ENCODE assay signal across 9 cellular contexts in genomic region chr10:80452688-80453391, GRCh38. TPM values are rescaled to one million over a fixed set of nuclear protein-coding genes. Genes with fewer than 3 reads are reported as not detected.
DNase-seq lines count a peak whose midpoint lies in the region; ATAC-seq, FAIRE-seq and TF ChIP-seq lines count a peak whose summit lies in the region.
"Had no signal": no experiment of that assay in that cellular context is flagged by ENCODE, and none has a peak within 500 bp of the region (broad histone marks: within the 10 kb centered on the region; RNA-seq: fewer than 3 reads in every experiment).

No MANE protein-coding gene starts in this region.

- no peak overlapping the region for H3K9ac ChIP-seq in iPS-15b (ENCODE audit: low read depth, low read length)
- H3K9ac ChIP-seq in skeletal muscle tissue (ENCODE audit: low read depth in 1 of 3, low read length in 3 of 3) = peak overlapping the region in 2 of 3 donors; percentile 79 to 86

- peaks cover 18% of the 10 kb centered on the region for H3K27me3 ChIP-seq in iPS-15b (ENCODE audit: control insufficient read depth, insufficient read depth, low read length)
- H3K27me3 ChIP-seq in skeletal muscle tissue (ENCODE audit: control insufficient read depth in 3 of 3, insufficient read depth in 3 of 3, low read length in 3 of 3) = no peaks in the 10 kb centered on the region
- no peaks in the 10 kb centered on the region for H3K27me3 ChIP-seq in aorta (ENCODE audit: control insufficient read depth in 1 of 2, insufficient read depth in 2 of 2, low read length in 1 of 2)

- no peak for FAIRE-seq in D721Med (lab: Jason Lieb, UNC)
- FAIRE-seq: endometrium had no signal

- peak overlapping the region; percentile 75; the same call in 1 of the 2 replicates for H3K27ac ChIP-seq in HEK293 (ENCODE audit: extremely low read depth, low read depth, low read length)
- H3K27ac ChIP-seq in skeletal muscle tissue (ENCODE audit: low read depth, low read length) = peak overlapping the region; percentile 76
- H3K27ac ChIP-seq in aorta (ENCODE audit: low read depth in 1 of 2, low read length in 2 of 2) = peak overlapping the region in 1 of 2 donors; percentile 39

- TF ChIP-seq CTCF in HEK293 (tag by site-specific recombination; IDR thresholded peaks at IDR 0.05) (no peak), D721Med (IDR thresholded peaks at IDR 0.05; ENCODE audit: insufficient read depth, missing control alignments) (no peak)

- H3K27me3 Mint-ChIP-seq in activated CD4-positive, alpha-beta memory T cell treated with anti-CD3 and anti-CD28 coated beads for 36 hours = no peaks in the 10 kb centered on the region

- DNase-seq in activated CD4-positive, alpha-beta memory T cell treated with anti-CD3 and anti-CD28 coated beads for 36 hours = no peak
- DNase-seq in aorta = no peak
- no peak for DNase-seq in D721Med (ENCODE audit: insufficient read length, low spot score)

- H3K4me1 Mint-ChIP-seq in activated CD4-positive, alpha-beta memory T cell treated with anti-CD3 and anti-CD28 coated beads for 36 hours (ENCODE audit: low read depth) = peaks cover 46% of the 10 kb centered on the region

- no peaks in the 10 kb centered on the region for H3K9me3 ChIP-seq in HEK293 (ENCODE audit: control insufficient read depth, insufficient read depth, low read depth, low read length)
- no peaks in the 10 kb centered on the region for H3K9me3 ChIP-seq in iPS-15b (ENCODE audit: control insufficient read depth, insufficient read depth, low read length)
- H3K9me3 ChIP-seq in skeletal muscle tissue (ENCODE audit: control insufficient read depth in 3 of 3, low read length in 3 of 3) = no peaks in the 10 kb centered on the region
- no peaks in the 10 kb centered on the region for H3K9me3 ChIP-seq in aorta (ENCODE audit: control insufficient read depth, low read length)

- H3K9me3 Mint-ChIP-seq in activated CD4-positive, alpha-beta memory T cell treated with anti-CD3 and anti-CD28 coated beads for 36 hours = no peaks in the 10 kb centered on the region

- H3K36me3 ChIP-seq in HEK293 (ENCODE audit: control insufficient read depth in 2 of 2, insufficient read depth in 1 of 2, low read length in 2 of 2) (no peaks in the 10 kb centered on the region), iPS-15b (ENCODE audit: control insufficient read depth, insufficient read depth, low read length) (no peaks in the 10 kb centered on the region), skeletal muscle tissue (ENCODE audit: control insufficient read depth in 3 of 3, insufficient read depth in 3 of 3, low read length in 3 of 3) (peaks cover 0 to 1% (median 0%) of the 10 kb centered on the region in 3 donors), aorta (ENCODE audit: control insufficient read depth in 1 of 2, insufficient read depth in 2 of 2, low read length in 1 of 2) (no peaks in the 10 kb centered on the region)

- POLR2A ChIA-PET in HEK293 (lab: Yijun Ruan, JAX) = interaction anchor here (0.5 to 1.2 kb wide), 5 partner anchors 8 to 688 kb away, joined by 3 to 5 read pairs (median 3); no protein-coding TSS in a partner anchor
- POLR2A ChIA-PET in activated CD4-positive, alpha-beta memory T cell treated with anti-CD3 and anti-CD28 coated beads for 36 hours (lab: Charles Lee) = interaction anchor here (0.7 to 5.1 kb wide), 5 partner anchors 10 to 53 kb away, joined by 3 to 23 read pairs (median 4); no protein-coding TSS in a partner anchor

- H3K4me3 ChIP-seq in HEK293 (ENCODE audit: low read depth, low read length) = no peak overlapping the region
- peak overlapping the region; percentile 64 for H3K4me3 ChIP-seq in iPS-15b (ENCODE audit: low read depth, low read length)
- H3K4me3 ChIP-seq in skeletal muscle tissue (ENCODE audit: low read length in 3 of 3) = peak overlapping the region in 1 of 3 donors; percentile 70
- no peak overlapping the region for H3K4me3 ChIP-seq in aorta (ENCODE audit: low read length in 2 of 2)

- H3K36me3 Mint-ChIP-seq in activated CD4-positive, alpha-beta memory T cell treated with anti-CD3 and anti-CD28 coated beads for 36 hours = peaks cover 10% of the 10 kb centered on the region

- ATAC-seq in HG02970 (IDR thresholded peaks at IDR 0.05; ENCODE audit: low FRiP score, unreplicated experiment) (no peak), HG02885 (IDR thresholded peaks at IDR 0.05; ENCODE audit: poor library complexity, unreplicated experiment) (no peak), aorta (ENCODE audit: low FRiP score) (no peak)

- intact Hi-C loops in activated CD4-positive, alpha-beta memory T cell treated with anti-CD3 and anti-CD28 coated beads for 36 hours (cut with micrococcal nuclease) = loop anchor here (1.0 kb wide), 1 partner anchor 48 kb away; no protein-coding TSS in a partner anchor
- intact Hi-C loops in aorta (cut with DNase I) = no loop called here

- CTCF ChIA-PET in HEK293 (lab: Yijun Ruan, JAX) = interaction anchor here (0.7 to 1.9 kb wide), 4 partner anchors 8 to 472 kb away, joined by 3 to 13 read pairs (median 7); no protein-coding TSS in a partner anchor
- CTCF ChIA-PET in activated CD4-positive, alpha-beta memory T cell treated with anti-CD3 and anti-CD28 coated beads for 36 hours (lab: Charles Lee) = interaction anchor here (1.4 to 36.2 kb wide), 3 partner anchors 8 to 75 kb away, joined by 6 to 1168 read pairs (median 6); no protein-coding TSS in a partner anchor

- peak overlapping the region; percentile 72 for H3K27ac Mint-ChIP-seq in activated CD4-positive, alpha-beta memory T cell treated with anti-CD3 and anti-CD28 coated beads for 36 hours

- H3K4me1 ChIP-seq in HEK293 (ENCODE audit: control insufficient read depth, insufficient read depth, low read length) (no peaks in the 10 kb centered on the region; the same call in 1 of the 2 replicates), iPS-15b (ENCODE audit: control insufficient read depth, insufficient read depth, low read length) (peaks cover 4% of the 10 kb centered on the region), skeletal muscle tissue (ENCODE audit: control insufficient read depth in 3 of 3, insufficient read depth in 3 of 3, low read length in 3 of 3) (peaks cover 22 to 28% (median 26%) of the 10 kb centered on the region in 3 donors), aorta (ENCODE audit: control insufficient read depth in 1 of 2, insufficient read depth in 2 of 2, low read length in 2 of 2) (no peaks in the 10 kb centered on the region)

- H3K4me3 Mint-ChIP-seq in activated CD4-positive, alpha-beta memory T cell treated with anti-CD3 and anti-CD28 coated beads for 36 hours = peak overlapping the region; percentile 77

- WGBS in aorta, 2 donors = 72 to 79% methylated on average over 9 of the region's 9 CpGs

TF ChIP-seq in HEK293, 187 proteins besides CTCF, POLR2A, EP300 and RAD21:
- TF ChIP-seq ZNF169 (tag by site-specific recombination; IDR thresholded peaks at IDR 0.05) (no peak), SCRT1 (tag by site-specific recombination; IDR thresholded peaks at IDR 0.05; ENCODE audit: borderline replicate concordance) (peak; percentile 83), ZNF701 (tag by site-specific recombination; IDR thresholded peaks at IDR 0.05) (no peak), ZNF596 (tag by site-specific recombination; IDR thresholded peaks at IDR 0.05) (no peak), ZNF148 (tag by site-specific recombination; IDR thresholded peaks at IDR 0.05; ENCODE audit: borderline replicate concordance) (no peak), SCRT2 (tag by site-specific recombination; IDR thresholded peaks at IDR 0.05) (peak; percentile 83), ZXDB (tag by site-specific recombination; IDR thresholded peaks at IDR 0.05) (no peak)

RNA-seq across cellular contexts. Expression of gene TSPAN14, which starts 1.3 kb away (rescaled TPM):
- 10 to 100 TPM; 48.9 to 51.8 TPM for total RNA-seq in activated CD4-positive, alpha-beta memory T cell treated with anti-CD3 and anti-CD28 coated beads for 36 hours
- total RNA-seq in skeletal muscle tissue (6.3 TPM), aorta (10 to 100 TPM; 59.5 to 61.5 TPM)
- 10 to 100 TPM; 12.3 to 13.8 TPM for polyA plus RNA-seq in aorta

RNA-seq across cellular contexts. Expression of gene PRXL2A, which starts 44.5 kb away (rescaled TPM):
- 10 to 100 TPM in 1 of 2 experiments, 1 to 10 TPM in 1; 9.5 to 10.1 TPM for total RNA-seq in activated CD4-positive, alpha-beta memory T cell treated with anti-CD3 and anti-CD28 coated beads for 36 hours
- total RNA-seq in skeletal muscle tissue = 19.3 TPM
- 10 to 100 TPM; 39.7 to 43.1 TPM for total RNA-seq in aorta
- polyA plus RNA-seq in aorta = 10 to 100 TPM; 15.6 to 32.3 TPM
